In genomic region chr9:28105001-28105400, GRCh38 we compare ENCODE assay signal across 26 cellular contexts.
"Had no signal": no experiment of that assay in that cellular context is flagged by ENCODE, and none has a peak within 500 bp of the region (broad histone marks: within the 10 kb centered on the region; RNA-seq: fewer than 3 reads in every experiment).

No MANE protein-coding gene starts in this region.

- H3K36me3 ChIP-seq: colonic mucosa, esophagus muscularis mucosa, gastroesophageal sphincter, heart left ventricle, left lung, neutrophil, pancreas, right lobe of liver, stomach, thyroid gland had no signal

- H3K9me3 ChIP-seq: colonic mucosa, esophagus muscularis mucosa, gastroesophageal sphincter, left lung, mucosa of descending colon, neutrophil, pancreas, right lobe of liver, stomach, thyroid gland had no signal

- H3K4me1 ChIP-seq: colonic mucosa, esophagus muscularis mucosa, foreskin keratinocyte, gastroesophageal sphincter, heart left ventricle, left lung, pancreas, right lobe of liver, stomach, thyroid gland had no signal

- H2AFZ ChIP-seq: hepatocyte had no signal

- DNase-seq: colonic mucosa; effector CD8-positive, alpha-beta T cell; endodermal cell; foreskin keratinocyte; heart left ventricle; left cardiac atrium; left lung; mesenchymal stem cell; mucosa of descending colon; natural killer cell; pancreas; right lobe of liver; stimulated activated CD4-positive, alpha-beta T cell treated with anti-CD3 and anti-CD28 coated beads, Interleukin-12 subunit alpha, Interleukin-12 subunit beta, amount 100 ng/mL, for 4 hours; stimulated activated CD4-positive, alpha-beta T cell treated with anti-CD3 and anti-CD28 coated beads, Interleukin-1b, Interleukin-23, amount 100 ng/mL, for 48 hours; stimulated activated CD4-positive, alpha-beta T cell treated with anti-CD3 and anti-CD28 coated beads, Interleukin-4, amount 100 ng/mL, for 1 hour; stimulated activated CD8-positive, alpha-beta memory T cell treated with anti-CD3 and anti-CD28 coated beads, Interleukin-4, amount 100 ng/mL, for 48 hours; stimulated activated naive CD4-positive, alpha-beta T cell treated with Interleukin-2 at 50 U/mL for 16 hours; stomach; thyroid gland; trophoblast cell had no signal

- H3K4me2 ChIP-seq: hepatocyte, smooth muscle cell had no signal

- FAIRE-seq: pancreas had no signal

- H3K4me3 ChIP-seq: colonic mucosa, esophagus muscularis mucosa, gastroesophageal sphincter, heart left ventricle, hepatocyte, left lung, mucosa of descending colon, pancreas, right lobe of liver, smooth muscle cell, stomach, thyroid gland had no signal

- H3K27me3 ChIP-seq: colonic mucosa, esophagus muscularis mucosa, foreskin keratinocyte, gastroesophageal sphincter, heart left ventricle, hepatocyte, left lung, neutrophil, pancreas, right lobe of liver, stomach, thyroid gland had no signal

- H3K27ac ChIP-seq: colonic mucosa, epithelial cell of prostate, esophagus muscularis mucosa, foreskin keratinocyte, gastroesophageal sphincter, heart left ventricle, hepatocyte, left lung, neutrophil, pancreas, right lobe of liver, stomach, thyroid gland had no signal

- H3K79me2 ChIP-seq: hepatocyte had no signal
